ENCODE assay signal across 8 cellular contexts in genomic region chr2:121071058-121071504, GRCh38.
A peak's percentile ranks its signal among the peaks of the same experiment; 100 is the strongest.
DNase-seq lines count a peak whose midpoint lies in the region; ATAC-seq lines count a peak whose summit lies in the region.

No MANE protein-coding gene starts in this region.

- peak; percentile 84 for DNase-seq in DMS 273 (lab: John Stamatoyannopoulos, UW; ENCODE audit: unreplicated experiment)
- DNase-seq in GOT3 (lab: John Stamatoyannopoulos, UW): peak; percentile 11
- peak; percentile 59 for DNase-seq in NCI-H2227 treated with DMSO at 0.1 percent for 48 hours (lab: John Stamatoyannopoulos, UW)
- DNase-seq in activated T-cell treated with anti-CD3 and anti-CD28 coated beads, Interleukin-2, amount 50 U/mL, for 1 hour: peak; percentile 25
- peak; percentile 72 for DNase-seq in germinal center (ENCODE audit: low spot score)
- DNase-seq in pons (ENCODE audit: low spot score): peak; percentile 24

- ATAC-seq in HG03520 (IDR thresholded peaks at IDR 0.05; ENCODE audit: unreplicated experiment): no peak
- no peak for ATAC-seq in HG02763 (IDR thresholded peaks at IDR 0.05; ENCODE audit: unreplicated experiment)

Comparison
In these comparisons a context has a peak if more than half of its experiments do, and no peak if none do; other contexts are left out.
1. DNase-seq: peak in every context shown above with its lines; median percentile 84 in DMS 273; 72 in germinal center; 59 in NCI-H2227 treated with DMSO at 0.1 percent for 48 hours; 25 in activated T-cell treated with anti-CD3 and anti-CD28 coated beads, Interleukin-2, amount 50 U/mL, for 1 hour; 24 in pons; 11 in GOT3.